ENCODE assay signal across 27 cellular contexts in genomic region chr10:87776328-87776727, GRCh38.
"Had no signal": no experiment of that assay in that cellular context is flagged by ENCODE, and none has a peak within 500 bp of the region (broad histone marks: within the 10 kb centered on the region; RNA-seq: fewer than 3 reads in every experiment).

No MANE protein-coding gene starts in this region.

- H3K4me3 Mint-ChIP-seq: activated CD4-positive, alpha-beta T cell treated with anti-CD3 and anti-CD28 coated beads for 36 hours; activated naive CD8-positive, alpha-beta T cell treated with anti-CD3 and anti-CD28 coated beads, Interleukin-2, amount 10 ng/mL, durations not matched to agents 7 days and 5 days; endodermal cell; immature natural killer cell; naive B cell; neural crest cell; stimulated activated effector memory CD8-positive, alpha-beta T cell treated with anti-CD3 and anti-CD28 coated beads, Interleukin-12 subunit alpha, Interleukin-12 subunit beta, amount 100 ng/mL, for 72 hours had no signal

- H3K4me1 Mint-ChIP-seq: naive B cell; neural crest cell; stimulated activated effector memory CD8-positive, alpha-beta T cell treated with anti-CD3 and anti-CD28 coated beads, Interleukin-12 subunit alpha, Interleukin-12 subunit beta, amount 100 ng/mL, for 72 hours had no signal

- DNase-seq: activated CD4-positive, alpha-beta T cell treated with anti-CD3 and anti-CD28 coated beads for 36 hours; activated CD4-positive, alpha-beta T cell treated with anti-CD3 and anti-CD28 coated beads, Interleukin-2, amount 50 U/mL, for 48 hours; activated naive CD4-positive, alpha-beta T cell treated with Interleukin-2 at 50 U/mL for 16 hours; activated naive CD8-positive, alpha-beta T cell treated with anti-CD3 and anti-CD28 coated beads, Interleukin-2, amount 10 ng/mL, durations not matched to agents 7 days and 5 days; activated T-cell treated with anti-CD3 and anti-CD28 coated beads for 4 hours; amygdala; body of pancreas; caudate nucleus; dorsolateral prefrontal cortex; endodermal cell; immature natural killer cell; mucosa of descending colon; naive B cell; psoas muscle; right cardiac atrium; small intestine; stimulated activated CD4-positive, alpha-beta T cell treated with anti-CD3 and anti-CD28 coated beads, Interleukin-15, amount 100 ng/mL, for 24 hours; stimulated activated CD4-positive, alpha-beta T cell treated with anti-CD3 and anti-CD28 coated beads, Interleukin-4, amount 100 ng/mL, for 1 hour; T-helper 2 cell; upper lobe of right lung had no signal

- H3K4me1 ChIP-seq: body of pancreas, psoas muscle, upper lobe of right lung had no signal

- H3K9me3 ChIP-seq: body of pancreas, mucosa of descending colon, psoas muscle, thoracic aorta, upper lobe of right lung had no signal

- H3K9me3 Mint-ChIP-seq: activated naive CD8-positive, alpha-beta T cell treated with anti-CD3 and anti-CD28 coated beads, Interleukin-2, amount 10 ng/mL, durations not matched to agents 7 days and 5 days; activated T-helper 2 cell treated with anti-CD3 and anti-CD28 coated beads, Interferon-gamma antibody, Interleukin-2, Interleukin-4, amounts not matched to agents 10 μg/mL and 5 μg/mL and 100 μg/mL, durations not matched to agents 14 hours and 24 hours and 36 hours; endodermal cell; immature natural killer cell; naive B cell; neural crest cell; stimulated activated effector memory CD8-positive, alpha-beta T cell treated with anti-CD3 and anti-CD28 coated beads, Interleukin-12 subunit alpha, Interleukin-12 subunit beta, amount 100 ng/mL, for 72 hours had no signal

- H3K27me3 Mint-ChIP-seq: activated CD4-positive, alpha-beta T cell treated with anti-CD3 and anti-CD28 coated beads for 36 hours; activated naive CD8-positive, alpha-beta T cell treated with anti-CD3 and anti-CD28 coated beads, Interleukin-2, amount 10 ng/mL, durations not matched to agents 7 days and 5 days; naive B cell had no signal

- H3K27ac Mint-ChIP-seq: activated naive CD8-positive, alpha-beta T cell treated with anti-CD3 and anti-CD28 coated beads, Interleukin-2, amount 10 ng/mL, durations not matched to agents 7 days and 5 days; stimulated activated effector memory CD8-positive, alpha-beta T cell treated with anti-CD3 and anti-CD28 coated beads, Interleukin-12 subunit alpha, Interleukin-12 subunit beta, amount 100 ng/mL, for 72 hours had no signal

- H3K27ac ChIP-seq: psoas muscle, thoracic aorta, upper lobe of right lung had no signal

- H3K27me3 ChIP-seq: body of pancreas, dorsolateral prefrontal cortex, upper lobe of right lung had no signal

- ATAC-seq: activated CD4-positive, alpha-beta T cell treated with anti-CD3 and anti-CD28 coated beads for 36 hours; body of pancreas; esophagus mucosa; mucosa of descending colon; psoas muscle; right cardiac atrium; stimulated activated effector memory CD8-positive, alpha-beta T cell treated with anti-CD3 and anti-CD28 coated beads, Interleukin-12 subunit alpha, Interleukin-12 subunit beta, amount 100 ng/mL, for 72 hours; upper lobe of right lung had no signal

- H3K36me3 ChIP-seq: thoracic aorta had no signal

- FAIRE-seq: colon, small intestine, TTC549 had no signal

- H3K4me3 ChIP-seq: body of pancreas, dorsolateral prefrontal cortex, mucosa of descending colon, psoas muscle, thoracic aorta, upper lobe of right lung had no signal
